1 cellular context compared by ENCODE assay signal in genomic region chrX:56563231-56564116, GRCh38.
A peak's percentile ranks its signal among the peaks of the same experiment; 100 is the strongest.
TF ChIP-seq lines count a peak whose summit lies in the region.

TSS of gene UBQLN2 (plus strand) at chrX:56563627. CDS start at chrX:56563874, 247 bp downstream.

TF ChIP-seq in K562, 482 proteins besides CTCF, POLR2A, EP300 and RAD21 (continued from another document and continues in another):
- TF ChIP-seq PRDM10 (IDR thresholded peaks at IDR 0.05; ENCODE audit: partially characterized antibody) (no peak), PHF21A (IDR thresholded peaks at IDR 0.05; ENCODE audit: borderline replicate concordance, low read depth) (no peak), TOE1 (IDR thresholded peaks at IDR 0.05; ENCODE audit: borderline replicate concordance) (0 out of 2 replicates have a peak, but pooled peaks have one; percentile 30), TOE1 (CRISPR knock-in tag; IDR thresholded peaks at IDR 0.05; ENCODE audit: borderline replicate concordance, low read depth) (no peak), DMBX1 (CRISPR knock-in tag; IDR thresholded peaks at IDR 0.05; ENCODE audit: borderline replicate concordance) (no peak), ZBTB43 (CRISPR knock-in tag; IDR thresholded peaks at IDR 0.05) (no peak), SAFB2 (IDR thresholded peaks at IDR 0.05; ENCODE audit: borderline replicate concordance, low read depth, low read length, severe bottlenecking) (no peak), FIP1L1 (IDR thresholded peaks at IDR 0.05; ENCODE audit: low read depth, low read length, poor library complexity, severe bottlenecking) (peak; percentile 66), SREBF2 (CRISPR knock-in tag; IDR thresholded peaks at IDR 0.05) (no peak), CLOCK (CRISPR knock-in tag; IDR thresholded peaks at IDR 0.05; ENCODE audit: borderline replicate concordance) (no peak), FUS (optimal IDR thresholded peaks at IDR 0.05; ENCODE audit: low read depth, low read length) (no peak), MAX (CRISPR knock-in tag; IDR thresholded peaks at IDR 0.05) (peak; percentile 29; the same call in 1 of the 2 replicates), VEZF1 (CRISPR knock-in tag; IDR thresholded peaks at IDR 0.05) (peak; percentile 78), NBN (IDR thresholded peaks at IDR 0.05; ENCODE audit: low read depth) (0 out of 2 replicates have a peak, but pooled peaks have one; percentile 45), KDM4B (IDR thresholded peaks at IDR 0.05; ENCODE audit: borderline replicate concordance in 2 of 2, low read depth in 1 of 2) (no peak), SFPQ (IDR thresholded peaks at IDR 0.05; ENCODE audit: low read depth, low read length) (no peak), PML (IDR thresholded peaks at IDR 0.05; ENCODE audit: low read length) (peak; percentile 37; the same call in 1 of the 2 replicates), ZHX1 (conservative IDR thresholded peaks at IDR 0.05; ENCODE audit: low read length) (no peak), POLR2AphosphoS2 (IDR thresholded peaks at IDR 0.05; ENCODE audit: low read length) (no peak), SP1 (CRISPR knock-in tag; IDR thresholded peaks at IDR 0.05) (no peak), TAL1 (IDR thresholded peaks at IDR 0.05) (no peak), ETV6 (IDR thresholded peaks at IDR 0.05; ENCODE audit: borderline replicate concordance in 1 of 2, low read depth in 2 of 2, low read length in 1 of 2) (no peak), ETV6 (CRISPR knock-in tag; IDR thresholded peaks at IDR 0.05; ENCODE audit: borderline replicate concordance) (no peak), EP400 (IDR thresholded peaks at IDR 0.05) (peak; percentile 75), AFF4 (CRISPR knock-in tag; IDR thresholded peaks at IDR 0.05) (no peak), RAD51 (IDR thresholded peaks at IDR 0.05; ENCODE audit: borderline replicate concordance, low read depth) (no peak), CHD2 (IDR thresholded peaks at IDR 0.05; ENCODE audit: low read depth, low read length) (no peak), RCOR1 (IDR thresholded peaks at IDR 0.05; ENCODE audit: borderline replicate concordance in 1 of 2, low read depth in 2 of 2, low read length in 2 of 2) (no peak), TFAM (CRISPR knock-in tag; conservative IDR thresholded peaks at IDR 0.05) (no peak), ZBTB26 (CRISPR knock-in tag; IDR thresholded peaks at IDR 0.05) (0 out of 2 replicates have a peak, but pooled peaks have one; percentile 60), ZNF165 (CRISPR knock-in tag; IDR thresholded peaks at IDR 0.05; ENCODE audit: borderline replicate concordance) (no peak), HDAC2 (IDR thresholded peaks at IDR 0.05) (no peak)
